ENCODE assay signal across 8 cellular contexts in genomic region chr10:104121485-104122272, GRCh38. TPM values are rescaled to one million over a fixed set of nuclear protein-coding genes. Genes with fewer than 3 reads are reported as not detected.
DNase-seq lines count a peak whose midpoint lies in the region; ATAC-seq, FAIRE-seq and TF ChIP-seq lines count a peak whose summit lies in the region.

Gene SFR1 (plus strand): TSS chr10:104122171. CDS start chr10:104122184, 13 bp downstream.

- TF ChIP-seq CTCF in BJ (IDR thresholded peaks at IDR 0.05; ENCODE audit: insufficient read depth, low read depth, low read length) = peak; percentile 60
- peak; percentile 84 for TF ChIP-seq CTCF in chondrocyte (IDR thresholded peaks at IDR 0.05)
- TF ChIP-seq CTCF in kidney (IDR thresholded peaks at IDR 0.05; ENCODE audit: borderline replicate concordance, extremely low read depth, insufficient read depth) = peak; percentile 65

- peak; percentile 74 for FAIRE-seq in kidney (lab: Jason Lieb, UNC)

- peaks cover 3% of the 10 kb centered on the region for H3K36me3 Mint-ChIP-seq in chondrocyte (ENCODE audit: low read depth)

- H3K4me3 Mint-ChIP-seq in chondrocyte (ENCODE audit: unreplicated experiment) = peak within 1 kb of the TSS; percentile 91

- H3K4me1 ChIP-seq in kidney (ENCODE audit: control insufficient read depth in 1 of 2, insufficient read depth in 1 of 2, low read depth in 1 of 2, low read length in 2 of 2) = peaks cover 2 to 10% of the 10 kb centered on the region in 2 donors

- H3K4me3 ChIP-seq in BJ (ENCODE audit: low read depth, low read length) = peak within 1 kb of the TSS; percentile 70
- H3K4me3 ChIP-seq in kidney (ENCODE audit: low read length in 2 of 2) = peak within 1 kb of the TSS; percentile 82 to 92

- H3K36me3 ChIP-seq in BJ (ENCODE audit: control insufficient read depth, insufficient read depth, low read length) = no peaks in the 10 kb centered on the region
- H3K36me3 ChIP-seq in kidney (ENCODE audit: control insufficient read depth in 1 of 2, insufficient read depth in 2 of 2, low read length in 2 of 2) = no peaks in the 10 kb centered on the region

- peak within 1 kb of the TSS; percentile 99 for H3K27ac ChIP-seq in kidney (ENCODE audit: low read depth in 2 of 2, low read length in 2 of 2)

- ATAC-seq in HG03442 (IDR thresholded peaks at IDR 0.05; ENCODE audit: unreplicated experiment) = peak; percentile 89

- intact Hi-C loops in kidney (cut with DNase I) = no loop called here

- H3K27me3 Mint-ChIP-seq in chondrocyte (ENCODE audit: low read depth) = no peaks in the 10 kb centered on the region

- peak within 1 kb of the TSS; percentile 91 to 98 for H3K9ac ChIP-seq in kidney (ENCODE audit: low read length in 2 of 2)

- peak within 1 kb of the TSS; percentile 99 for H3K27ac Mint-ChIP-seq in chondrocyte (ENCODE audit: unreplicated experiment)

- H3K9me3 ChIP-seq in kidney (ENCODE audit: control insufficient read depth in 1 of 2, low read length in 2 of 2) = no peaks in the 10 kb centered on the region

- CTCF ChIA-PET in BJ (lab: Yijun Ruan, JAX) = interaction anchor here (0.7 to 4.8 kb wide), 22 partner anchors 9 to 267 kb away, joined by 3 to 50 read pairs (median 4); no protein-coding TSS in a partner anchor

- no peaks in the 10 kb centered on the region for H3K27me3 ChIP-seq in BJ (ENCODE audit: control insufficient read depth, insufficient read depth, low read length)

- no peaks in the 10 kb centered on the region for H3K9me3 Mint-ChIP-seq in chondrocyte (ENCODE audit: low read depth)

- POLR2A ChIA-PET in BJ (lab: Charles Lee) = interaction anchor here (1.8 kb wide), 1 partner anchor 12 kb away, joined by 22 read pairs; no protein-coding TSS in a partner anchor

- peak; percentile 94 for DNase-seq in BJ (ENCODE audit: low read depth)
- DNase-seq in GM19238 (ENCODE audit: insufficient read length, low spot score) = peak; percentile 64
- peak; percentile 98 for DNase-seq in NCI-H510A treated with DMSO at 0.1 percent for 48 hours (lab: John Stamatoyannopoulos, UW)
- peak; percentile 96 to 98 for DNase-seq in activated CD4-positive, alpha-beta T cell treated with anti-CD3 and anti-CD28 coated beads for 24 hours (ENCODE audit: low read depth in 2 of 2)
- peak; percentile 99 for DNase-seq in chondrocyte (ENCODE audit: low spot score)
- peak; percentile 99 for DNase-seq in kidney
- DNase-seq in stimulated activated CD4-positive, alpha-beta T cell treated with anti-CD3 and anti-CD28 coated beads, Interleukin-15, amount 100 ng/mL, for 24 hours = peak; percentile 99

- peaks cover 27% of the 10 kb centered on the region for H3K4me1 Mint-ChIP-seq in chondrocyte (ENCODE audit: low read depth)

RNA-seq across cellular contexts. Expression of gene SFR1, which starts in this region (rescaled TPM):
- polyA plus RNA-seq in BJ (2011; rRNA removed) = 1.5 and 2.4 TPM in 2 replicates
- 0.31 and 0.62 TPM in 2 replicates for polyA minus RNA-seq in BJ (2011; rRNA and poly(A)+ RNA removed)
- 3.7 to 5.5 TPM (median 4.6 TPM) in 3 replicates for total RNA-seq in chondrocyte
- total RNA-seq in kidney = 9.3 TPM
- polyA plus RNA-seq in kidney (ENCODE audit: insufficient read depth, low read depth, low replicate concordance) = 7.3 TPM

Comparison
In these comparisons a context has a peak if more than half of its experiments do, and no peak if none do; other contexts are left out.
1. Peak in every context shown above with its lines: DNase-seq, ATAC-seq, H3K4me3 ChIP-seq and H3K27ac ChIP-seq.